ENCODE assay signal across 16 cellular contexts in genomic region chr17:73481672-73482071, GRCh38.
DNase-seq lines count a peak whose midpoint lies in the region; ATAC-seq lines count a peak whose summit lies in the region.
"Had no signal": no experiment of that assay in that cellular context is flagged by ENCODE, and none has a peak within 500 bp of the region (broad histone marks: within the 10 kb centered on the region; RNA-seq: fewer than 3 reads in every experiment).

No MANE protein-coding gene starts in this region.

- intact Hi-C loops in sciatic nerve (cut with DNase I): no loop called here

- ATAC-seq in sciatic nerve (peak; percentile 14), HG02852 (IDR thresholded peaks at IDR 0.05; ENCODE audit: unreplicated experiment) (no peak), GM19463 (IDR thresholded peaks at IDR 0.05; ENCODE audit: unreplicated experiment) (no peak), GM21576 (IDR thresholded peaks at IDR 0.05; ENCODE audit: unreplicated experiment) (no peak)

- DNase-seq in DMS 273 treated with DMSO at 0.1 percent for 48 hours (lab: John Stamatoyannopoulos, UW) (peak; percentile 67), NCI-H2171 treated with DMSO at 0.1 percent for 48 hours (lab: John Stamatoyannopoulos, UW) (peak; percentile 63), cerebellum (ENCODE audit: low spot score) (peak; percentile 23), sciatic nerve (ENCODE audit: low spot score) (no peak), DMS79 (lab: John Stamatoyannopoulos, UW) (no peak)
- DNase-seq: ACHN; AML-193; CD4-positive, alpha-beta T cell; DMS79 treated with DMSO at 0.1 percent for 48 hours; GOT3; NCI-H146; RPMI8226; SIG-M5 had no signal

Comparison
In these comparisons a context has a peak if more than half of its experiments do, and no peak if none do; other contexts are left out.
1. DNase-seq: peak in DMS 273 treated with DMSO at 0.1 percent for 48 hours (single experiment), NCI-H2171 treated with DMSO at 0.1 percent for 48 hours (single experiment) and cerebellum (single experiment); none in sciatic nerve (single experiment) and DMS79 (single experiment).